ENCODE assay signal across 8 cellular contexts in genomic region chr6:52537001-52537753, GRCh38. TPM values are rescaled to one million over a fixed set of nuclear protein-coding genes. Genes with fewer than 3 reads are reported as not detected.
DNase-seq lines count a peak whose midpoint lies in the region; ATAC-seq and FAIRE-seq lines count a peak whose summit lies in the region.

No MANE protein-coding gene starts in this region.

- no peak overlapping the region for H4K5ac ChIP-seq in mesendoderm (ENCODE audit: low read length)

- no peak for FAIRE-seq in RCC 7860 (lab: Jason Lieb, UNC)

- H3K27me3 ChIP-seq in mesendoderm (ENCODE audit: insufficient read depth, low read length, poor library complexity): no peaks in the 10 kb centered on the region

- H3K18ac ChIP-seq in mesendoderm (ENCODE audit: low read length): peak overlapping the region; percentile 86

- no peak overlapping the region for H2BK5ac ChIP-seq in mesendoderm (ENCODE audit: low read length)

- peak overlapping the region; percentile 41 for H2AK5ac ChIP-seq in mesendoderm (ENCODE audit: low read length)

- H3K36me3 ChIP-seq in mesendoderm (ENCODE audit: control insufficient read depth, insufficient read depth, low read length): no peaks in the 10 kb centered on the region

- DNase-seq in LHCN-M2 (ENCODE audit: low read depth) (peak; percentile 77), mesendoderm (no peak), RCC 7860 (ENCODE audit: low spot score) (no peak), T1000 (lab: John Stamatoyannopoulos, UW) (no peak), SKM-1 (lab: John Stamatoyannopoulos, UW; ENCODE audit: unreplicated experiment) (no peak), NCI-H2227 (lab: John Stamatoyannopoulos, UW; ENCODE audit: unreplicated experiment) (no peak)

- H2BK120ac ChIP-seq in mesendoderm (ENCODE audit: low read depth, low read length): no peak overlapping the region

- H3K23ac ChIP-seq in mesendoderm (ENCODE audit: low read length): no peak overlapping the region

- H3K4me3 ChIP-seq in mesendoderm (ENCODE audit: low read length): no peak overlapping the region

- no peak overlapping the region for H3K4me2 ChIP-seq in mesendoderm (ENCODE audit: low read length)

- ATAC-seq in GM18511 (IDR thresholded peaks at IDR 0.05; ENCODE audit: unreplicated experiment) (peak; percentile 75), GM21786 (IDR thresholded peaks at IDR 0.05; ENCODE audit: unreplicated experiment) (peak; percentile 59)

- no peak overlapping the region for H2BK15ac ChIP-seq in mesendoderm (replicated peaks; ENCODE audit: low read depth)

- no peak overlapping the region for H3K9ac ChIP-seq in mesendoderm (ENCODE audit: low read length)

- peaks cover 39% of the 10 kb centered on the region for H3K79me1 ChIP-seq in mesendoderm (ENCODE audit: low read length)

- H3K56ac ChIP-seq in mesendoderm (ENCODE audit: low read length): peak overlapping the region; percentile 67

- H3K4ac ChIP-seq in mesendoderm (ENCODE audit: low read depth, low read length): no peak overlapping the region

- no CpG with 5 or more reads among the region's 8 CpGs for WGBS in mesendoderm (ENCODE audit: extremely low coverage, insufficient coverage, low lambda C conversion rate)

- no peak overlapping the region for H4K8ac ChIP-seq in mesendoderm (ENCODE audit: low read depth, low read length)

- no peak overlapping the region for H3K27ac ChIP-seq in mesendoderm (ENCODE audit: low read depth, low read length)

- H3K79me2 ChIP-seq in mesendoderm (ENCODE audit: control insufficient read depth, insufficient read depth, low read length): peaks cover 41% of the 10 kb centered on the region

- H3K4me1 ChIP-seq in mesendoderm (ENCODE audit: control insufficient read depth, low read depth, low read length): peaks cover 38% of the 10 kb centered on the region

RNA-seq across cellular contexts. Expression of gene TRAM2, which starts 39.7 kb away (rescaled TPM):
- 108 and 124 TPM in 2 replicates for total RNA-seq in LHCN-M2 (2014; rRNA removed)
- 95.4 TPM for polyA plus RNA-seq in LHCN-M2 (2012)
- polyA plus RNA-seq in mesendoderm (2013, experiment 1 of 2): 39.3 TPM
- polyA plus RNA-seq in mesendoderm (2013, experiment 2 of 2): 39.0 TPM
